Comparison of ENCODE assay signal across 16 cellular contexts in genomic region chr5:169652057-169652456, GRCh38. TPM values are rescaled to one million over a fixed set of nuclear protein-coding genes. Genes with fewer than 3 reads are reported as not detected.
DNase-seq lines count a peak whose midpoint lies in the region; ATAC-seq and TF ChIP-seq lines count a peak whose summit lies in the region.
"Had no signal": no experiment of that assay in that cellular context is flagged by ENCODE, and none has a peak within 500 bp of the region (broad histone marks: within the 10 kb centered on the region; RNA-seq: fewer than 3 reads in every experiment).

No MANE protein-coding gene starts in this region.

- H3K27me3 ChIP-seq in right atrium auricular region (no peaks in the 10 kb centered on the region), foreskin keratinocyte (no peaks in the 10 kb centered on the region)
- H3K27me3 ChIP-seq: BLaER1, cardiac muscle cell, upper lobe of left lung had no signal

- no peaks in the 10 kb centered on the region for H3K36me3 ChIP-seq in right atrium auricular region
- H3K36me3 ChIP-seq: cardiac muscle cell, gastroesophageal sphincter, upper lobe of left lung had no signal

- H3K4me1 ChIP-seq in right atrium auricular region, result peaks cover 0 to 33% of the 10 kb centered on the region in 2 donors
- H3K4me1 ChIP-seq in foreskin keratinocyte, result peaks cover 12% of the 10 kb centered on the region
- H3K4me1 ChIP-seq: psoas muscle had no signal

- POLR2A ChIA-PET in activated CD4-positive, alpha-beta memory T cell treated with anti-CD3 and anti-CD28 coated beads for 36 hours (lab: Charles Lee), result interaction anchor here (2.4 kb wide), 1 partner anchor 15 kb away, joined by 16 read pairs; the partner anchor contains the start of gene DOCK2

- peak; percentile 80 for ATAC-seq in Right ventricle myocardium superior (ENCODE audit: poor library complexity)
- peak; percentile 86 for ATAC-seq in left ventricle myocardium superior
- no peak for ATAC-seq in foreskin keratinocyte
- no peak for ATAC-seq in HG02852 (IDR thresholded peaks at IDR 0.05; ENCODE audit: unreplicated experiment)
- ATAC-seq: gastroesophageal sphincter, psoas muscle had no signal

- intact Hi-C loops in Right ventricle myocardium superior (cut with DNase I) (no loop called here), left ventricle myocardium superior (cut with micrococcal nuclease) (no loop called here)
- intact Hi-C loops in activated CD4-positive, alpha-beta memory T cell treated with anti-CD3 and anti-CD28 coated beads for 36 hours (cut with micrococcal nuclease), result loop anchor here (10.0 kb wide), 2 partner anchors 683 to 817 kb away; no protein-coding TSS in a partner anchor

- H3K4me3 ChIP-seq in right atrium auricular region, result no peak overlapping the region
- H3K4me3 ChIP-seq: BLaER1, cardiac muscle cell, gastroesophageal sphincter, psoas muscle, upper lobe of left lung had no signal

- H3K9me3 Mint-ChIP-seq in activated CD4-positive, alpha-beta memory T cell treated with anti-CD3 and anti-CD28 coated beads for 36 hours, result no peaks in the 10 kb centered on the region
- H3K9me3 Mint-ChIP-seq: endodermal cell had no signal

- H3K9me3 ChIP-seq in right atrium auricular region, result no peaks in the 10 kb centered on the region
- H3K9me3 ChIP-seq: BLaER1, gastroesophageal sphincter, psoas muscle, upper lobe of left lung had no signal

- CTCF ChIA-PET in activated CD4-positive, alpha-beta memory T cell treated with anti-CD3 and anti-CD28 coated beads for 36 hours (lab: Charles Lee), result interaction anchor here (0.5 kb wide), 1 partner anchor 326 kb away, joined by 3 read pairs; no protein-coding TSS in a partner anchor

- peaks cover 47% of the 10 kb centered on the region for H3K36me3 Mint-ChIP-seq in activated CD4-positive, alpha-beta memory T cell treated with anti-CD3 and anti-CD28 coated beads for 36 hours

- H3K27me3 Mint-ChIP-seq in activated CD4-positive, alpha-beta memory T cell treated with anti-CD3 and anti-CD28 coated beads for 36 hours, result no peaks in the 10 kb centered on the region

- peaks cover 98% of the 10 kb centered on the region for H3K4me1 Mint-ChIP-seq in activated CD4-positive, alpha-beta memory T cell treated with anti-CD3 and anti-CD28 coated beads for 36 hours (ENCODE audit: low read depth)

- TF ChIP-seq CTCF in right atrium auricular region (IDR thresholded peaks at IDR 0.05) (no peak), foreskin keratinocyte (conservative IDR thresholded peaks at IDR 0.05) (no peak), GM13976 (IDR thresholded peaks at IDR 0.05; ENCODE audit: borderline replicate concordance, control extremely low read depth, extremely low read depth, insufficient read depth, missing control alignments) (no peak)

- H3K27ac Mint-ChIP-seq in activated CD4-positive, alpha-beta memory T cell treated with anti-CD3 and anti-CD28 coated beads for 36 hours, result peak overlapping the region; percentile 14
- H3K27ac Mint-ChIP-seq: endodermal cell had no signal

- no peak overlapping the region for H3K4me3 Mint-ChIP-seq in activated CD4-positive, alpha-beta memory T cell treated with anti-CD3 and anti-CD28 coated beads for 36 hours
- H3K4me3 Mint-ChIP-seq: endodermal cell had no signal

- in situ Hi-C loops in GM13976 (cut with MboI; ENCODE audit: low sequenced_read_pairs, unreplicated experiment), result no loop called here

- DNase-seq in Right ventricle myocardium superior, result peak; percentile 78
- DNase-seq in right atrium auricular region (ENCODE audit: low spot score), result no peak
- no peak for DNase-seq in activated CD4-positive, alpha-beta memory T cell treated with anti-CD3 and anti-CD28 coated beads for 36 hours
- DNase-seq in left ventricle myocardium superior, result peak; percentile 79
- no peak for DNase-seq in foreskin keratinocyte
- DNase-seq in GM13976 (ENCODE audit: low spot score), result no peak
- DNase-seq: activated CD4-positive, alpha-beta T cell treated with anti-CD3 and anti-CD28 coated beads, Interleukin-2, amount 50 U/mL, for 1 hour; activated naive CD4-positive, alpha-beta T cell; endodermal cell; NCI-H1436; psoas muscle; upper lobe of left lung had no signal

- H3K27ac ChIP-seq in right atrium auricular region (no peak overlapping the region), foreskin keratinocyte (no peak overlapping the region)
- H3K27ac ChIP-seq: BLaER1, cardiac muscle cell, gastroesophageal sphincter, psoas muscle had no signal

RNA-seq across cellular contexts. Expression of gene DOCK2, which starts 15.0 kb away (rescaled TPM):
- 6.3 TPM for total RNA-seq in Right ventricle myocardium superior
- 1 to 10 TPM; 3.7 to 5.4 TPM for total RNA-seq in right atrium auricular region
- total RNA-seq in activated CD4-positive, alpha-beta memory T cell treated with anti-CD3 and anti-CD28 coated beads for 36 hours, result 100 to 1,000 TPM; 191 to 205 TPM
- 7.5 TPM for total RNA-seq in left ventricle myocardium superior
- 2.0 and 2.2 TPM in 2 replicates for total RNA-seq in foreskin keratinocyte
- 0.46 and 0.91 TPM in 2 replicates for polyA plus RNA-seq in foreskin keratinocyte

Comparison
In these comparisons a context has a peak if more than half of its experiments do, and no peak if none do; other contexts are left out.
1. DNase-seq: peak in Right ventricle myocardium superior (single experiment) and left ventricle myocardium superior (single experiment); none in right atrium auricular region (single experiment), activated CD4-positive, alpha-beta memory T cell treated with anti-CD3 and anti-CD28 coated beads for 36 hours (single experiment), foreskin keratinocyte (0 of 2) and GM13976 (single experiment).
2. ATAC-seq: peak in Right ventricle myocardium superior (single experiment) and left ventricle myocardium superior (single experiment); none in foreskin keratinocyte (single experiment) and HG02852 (single experiment).
3. RNA of gene DOCK2, which starts 15.0 kb away (total RNA-seq): 191 to 205 TPM in activated CD4-positive, alpha-beta memory T cell treated with anti-CD3 and anti-CD28 coated beads for 36 hours; 7.5 TPM in left ventricle myocardium superior (single experiment), 6.3 TPM in Right ventricle myocardium superior (single experiment), 3.7 to 5.4 TPM in right atrium auricular region and 2.0 to 2.2 TPM in foreskin keratinocyte; every median in the first group is over 10 times any median in the second.